Comparison of ENCODE assay signal across 12 cellular contexts in the genomic region with DNA sequence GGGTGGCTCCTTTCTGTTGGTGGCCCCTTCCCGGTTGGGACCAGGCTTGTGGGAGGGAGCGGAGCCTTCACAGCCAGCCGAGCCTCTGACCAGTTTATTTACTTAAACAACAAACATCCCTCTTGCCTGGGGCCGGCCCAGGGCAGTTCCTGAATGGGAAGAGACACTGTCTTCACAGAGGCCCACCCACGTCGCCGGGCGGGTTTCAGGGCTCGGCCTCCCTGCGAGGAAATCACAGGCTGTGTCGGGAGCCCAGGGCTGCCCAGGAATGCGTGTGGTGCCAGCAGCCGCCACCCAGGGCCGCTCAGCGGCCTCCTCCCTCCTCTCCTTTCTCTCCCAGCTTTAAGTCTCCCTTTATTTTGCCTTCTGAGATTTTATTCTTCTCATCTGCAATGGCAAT.
DNase-seq lines count a peak whose midpoint lies in the region; ATAC-seq, FAIRE-seq and TF ChIP-seq lines count a peak whose summit lies in the region.
"Had no signal": no experiment of that assay in that cellular context is flagged by ENCODE, and none has a peak within 500 bp of the region (broad histone marks: within the 10 kb centered on the region; RNA-seq: fewer than 3 reads in every experiment).

No MANE protein-coding gene starts in this region.

- intact Hi-C loops in lower lobe of right lung (cut with DNase I), result no loop called here

- no peaks in the 10 kb centered on the region for H3K4me1 ChIP-seq in lower lobe of right lung
- peaks cover 0 to 11% (median 4%) of the 10 kb centered on the region in 4 donors for H3K4me1 ChIP-seq in upper lobe of left lung
- H3K4me1 ChIP-seq: psoas muscle had no signal

- H3K36me3 ChIP-seq in lower lobe of right lung (no peaks in the 10 kb centered on the region), upper lobe of left lung (no peaks in the 10 kb centered on the region)

- 56 to 59% methylated on average over 10 to 11 of the region's 15 CpGs for WGBS in upper lobe of left lung, 2 donors

- H3K27me3 ChIP-seq in lower lobe of right lung (ENCODE audit: low read depth) (no peaks in the 10 kb centered on the region), upper lobe of left lung (no peaks in the 10 kb centered on the region)

- DNase-seq in HTR-8/SVneo (ENCODE audit: insufficient read length, low spot score), result peak; percentile 69
- peak; percentile 17 for DNase-seq in brain pericyte (ENCODE audit: low read depth, low spot score)
- DNase-seq in lower lobe of right lung, result no peak
- DNase-seq in upper lobe of left lung, result peak in 1 of 2 donors; percentile 80
- DNase-seq: activated naive CD4-positive, alpha-beta T cell treated with anti-CD3 and anti-CD28 coated beads, Interleukin-2, amount 10 ng/mL, durations not matched to agents 7 days and 5 days; NCI-H1417; psoas muscle; stimulated activated naive CD4-positive, alpha-beta T cell treated with Interleukin-2 at 50 U/mL for 16 hours had no signal

- H3K27ac ChIP-seq in lower lobe of right lung (peak overlapping the region; percentile 20), upper lobe of left lung (peak overlapping the region in 2 of 4 donors; percentile 5 to 53)
- H3K27ac ChIP-seq: psoas muscle had no signal

- ATAC-seq in lower lobe of right lung, result peak in 1 of 2 donors; percentile 65
- ATAC-seq in upper lobe of left lung (ENCODE audit: low FRiP score in 2 of 2), result peak; percentile 28 to 34
- ATAC-seq in HG03135 (IDR thresholded peaks at IDR 0.05; ENCODE audit: unreplicated experiment), result no peak
- ATAC-seq in GM18505 (IDR thresholded peaks at IDR 0.05; ENCODE audit: unreplicated experiment), result no peak
- ATAC-seq in GM19467 (IDR thresholded peaks at IDR 0.05; ENCODE audit: unreplicated experiment), result no peak
- ATAC-seq: psoas muscle had no signal

- no peak overlapping the region for H3K4me3 ChIP-seq in lower lobe of right lung
- H3K4me3 ChIP-seq in upper lobe of left lung, result no peak overlapping the region
- H3K4me3 ChIP-seq: psoas muscle had no signal

- TF ChIP-seq CTCF in lower lobe of right lung (IDR thresholded peaks at IDR 0.05) (no peak), upper lobe of left lung (IDR thresholded peaks at IDR 0.05) (no peak)

- TF ChIP-seq EP300 in upper lobe of left lung (IDR thresholded peaks at IDR 0.05), result no peak

- H3K9me3 ChIP-seq in lower lobe of right lung, result no peaks in the 10 kb centered on the region
- H3K9me3 ChIP-seq in upper lobe of left lung, result no peaks in the 10 kb centered on the region
- H3K9me3 ChIP-seq: psoas muscle had no signal

- no peak for FAIRE-seq in HTR-8/SVneo (lab: Jason Lieb, UNC)
- FAIRE-seq: GM12892 had no signal

- TF ChIP-seq POLR2A in upper lobe of left lung (IDR thresholded peaks at IDR 0.05) (no peak), GM18505 (IDR thresholded peaks at IDR 0.05; ENCODE audit: borderline replicate concordance, extremely low read depth, insufficient read depth, insufficient read length) (no peak)

Comparison
In these comparisons a context has a peak if more than half of its experiments do, and no peak if none do; other contexts are left out.
1. ATAC-seq: peak in upper lobe of left lung (2 of 2); none in HG03135 (single experiment), GM18505 (single experiment) and GM19467 (single experiment).